Comparison of ENCODE assay signal across 10 cellular contexts in the genomic region with DNA sequence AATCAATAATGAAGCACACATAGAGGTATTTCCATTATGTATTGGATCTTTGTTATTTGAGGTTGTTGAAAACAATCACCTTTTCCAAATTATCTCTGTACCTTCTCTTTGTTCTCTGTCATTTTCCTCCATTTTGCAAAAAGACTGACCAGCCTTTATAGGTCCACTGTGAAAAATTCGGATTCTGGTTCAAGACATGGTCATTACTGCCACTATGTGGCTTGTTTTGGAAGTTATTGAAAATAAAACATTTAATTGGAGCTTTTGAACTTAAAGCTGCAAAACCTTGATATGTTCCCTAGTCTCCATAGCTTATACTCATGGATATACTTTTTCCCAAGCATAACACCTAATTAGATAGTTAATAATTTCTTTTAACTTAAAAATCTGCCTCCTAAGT.
A peak's percentile ranks its signal among the peaks of the same experiment; 100 is the strongest.
DNase-seq lines count a peak whose midpoint lies in the region; ATAC-seq, FAIRE-seq and TF ChIP-seq lines count a peak whose summit lies in the region.
"Had no signal": no experiment of that assay in that cellular context is flagged by ENCODE, and none has a peak within 500 bp of the region (broad histone marks: within the 10 kb centered on the region; RNA-seq: fewer than 3 reads in every experiment).

No MANE protein-coding gene starts in this region.

- H3K27me3 ChIP-seq in GM12878 (replicated peaks in 1 of 2; ENCODE audit: control insufficient read depth in 2 of 2, insufficient read depth in 2 of 2, low read length in 1 of 2) (no peaks in the 10 kb centered on the region), lower lobe of right lung (ENCODE audit: low read depth) (no peaks in the 10 kb centered on the region)
- H3K27me3 ChIP-seq: neutrophil had no signal

- H3K4me1 ChIP-seq in GM12878 (ENCODE audit: control insufficient read depth, insufficient read depth, low read length) (no peaks in the 10 kb centered on the region), lower lobe of right lung (no peaks in the 10 kb centered on the region)

- H3K27ac ChIP-seq in GM12878 (ENCODE audit: control insufficient read depth, insufficient read depth) (no peak overlapping the region), lower lobe of right lung (no peak overlapping the region)
- H3K27ac ChIP-seq: neutrophil had no signal

- intact Hi-C loops in GM12878 (cut with micrococcal nuclease; ENCODE audit: unreplicated experiment) = loop anchor here (1.0 kb wide), 3 partner anchors 54 to 173 kb away; no protein-coding TSS in a partner anchor
- intact Hi-C loops in lower lobe of right lung (cut with DNase I) = no loop called here

- DNase-seq in D721Med (ENCODE audit: insufficient read length, low spot score) (no peak), GM12878 (ENCODE audit: low read depth, low spot score) (no peak), lower lobe of right lung (no peak), T-cell (no peak), C1 segment of cervical spinal cord (lab: John Stamatoyannopoulos, UW) (no peak)
- DNase-seq: NCI-H774 had no signal

- CTCF ChIA-PET in GM12878 (lab: Yijun Ruan, JAX) = interaction anchor here (0.6 to 6.1 kb wide), 36 partner anchors 8 to 951 kb away, joined by 3 to 119 read pairs (median 4); no protein-coding TSS in a partner anchor
- CTCF ChIA-PET in T-cell (lab: Charles Lee) = no interaction called here

- TF ChIP-seq CTCF in D721Med (IDR thresholded peaks at IDR 0.05; ENCODE audit: insufficient read depth, missing control alignments) = peak; percentile 19
- peak in 2 of 3 experiments; percentile 18 to 55; a peak in 3 of 6 replicates for TF ChIP-seq CTCF in GM12878 (IDR thresholded peaks at IDR 0.05 in 2 of 3, conservative IDR thresholded peaks at IDR 0.05 in 1 of 3; ENCODE audit: control insufficient read depth in 2 of 3, extremely low read depth in 1 of 3, insufficient read depth in 1 of 3, low read depth in 3 of 3, low read length in 3 of 3)
- peak; percentile 28 for TF ChIP-seq CTCF in lower lobe of right lung (IDR thresholded peaks at IDR 0.05)

- RAD21 ChIA-PET in GM12878 (lab: Charles Lee; ENCODE audit: unreplicated experiment) = interaction anchor here (0.6 to 3.7 kb wide), 17 partner anchors 11 to 178 kb away, joined by 3 to 68 read pairs (median 5); no protein-coding TSS in a partner anchor

- ATAC-seq in GM12878 (peak; percentile 66), lower lobe of right lung (no peak), T-cell (replicated peaks in 1 of 4) (no peak), GM21576 (IDR thresholded peaks at IDR 0.05; ENCODE audit: unreplicated experiment) (no peak), GM18858 (IDR thresholded peaks at IDR 0.05; ENCODE audit: unreplicated experiment) (no peak)

- H3K79me2 ChIP-seq in GM12878 (ENCODE audit: control insufficient read depth, insufficient read depth, low read length) = no peaks in the 10 kb centered on the region

- SMC1A ChIA-PET in GM12878 (lab: Charles Lee; ENCODE audit: uncharacterized antibody, unreplicated experiment) = interaction anchor here (0.6 to 6.2 kb wide), 23 partner anchors 10 to 902 kb away, joined by 3 to 126 read pairs (median 6); no protein-coding TSS in a partner anchor

- H3K36me3 ChIP-seq in GM12878 (ENCODE audit: control insufficient read depth in 2 of 2, insufficient read depth in 2 of 2, low read length in 1 of 2) = no peaks in the 10 kb centered on the region
- no peaks in the 10 kb centered on the region for H3K36me3 ChIP-seq in lower lobe of right lung
- H3K36me3 ChIP-seq: neutrophil had no signal

- H3K4me2 ChIP-seq in GM12878 (ENCODE audit: control insufficient read depth, insufficient read depth) = no peak overlapping the region

- POLR2A ChIA-PET in GM12878 (lab: Charles Lee) (no interaction called here), T-cell (lab: Charles Lee) (no interaction called here)

- H3K4me3 ChIP-seq in GM12878 = no peak overlapping the region
- H3K4me3 ChIP-seq in lower lobe of right lung = no peak overlapping the region

- H3K9ac ChIP-seq in GM12878 (ENCODE audit: control insufficient read depth, insufficient read depth, low read length) = no peak overlapping the region

- no peaks in the 10 kb centered on the region for H4K20me1 ChIP-seq in GM12878 (ENCODE audit: control insufficient read depth, insufficient read depth)

- TF ChIP-seq EP300 in Ishikawa (IDR thresholded peaks at IDR 0.05; ENCODE audit: borderline replicate concordance) (no peak), GM12878 (IDR thresholded peaks at IDR 0.05; ENCODE audit: borderline replicate concordance in 1 of 2, control insufficient read depth in 1 of 2, low read depth in 2 of 2, low read length in 2 of 2) (no peak)

- WGBS in GM12878 (ENCODE audit: insufficient coverage, insufficient replicate concordance, low lambda C conversion rate, missing lambda C conversion rate) = 0% methylated on average over 1 of the region's 1 CpG

- H3K9me3 Mint-ChIP-seq in T-cell = peaks cover 0 to 7% (median 0%) of the 10 kb centered on the region in 3 donors

- H3K27me3 Mint-ChIP-seq in T-cell = no peaks in the 10 kb centered on the region

- TF ChIP-seq POLR2A in GM12878 (IDR thresholded peaks at IDR 0.05; ENCODE audit: low read depth, low read length) = no peak

- no TSS peak for BruUV-seq in GM12878 (replicated peaks; lab: Mats Ljungman, UMichigan)

- H3K9me3 ChIP-seq in GM12878 (replicated peaks; ENCODE audit: control insufficient read depth, insufficient read depth, low read length) (no peaks in the 10 kb centered on the region), lower lobe of right lung (no peaks in the 10 kb centered on the region)
- H3K9me3 ChIP-seq: neutrophil had no signal

- H3K4me1 Mint-ChIP-seq in T-cell = no peaks in the 10 kb centered on the region

- H3K27ac Mint-ChIP-seq in T-cell = no peak overlapping the region

- no peak overlapping the region for H3K4me3 Mint-ChIP-seq in T-cell

- no peaks in the 10 kb centered on the region for H3K36me3 Mint-ChIP-seq in T-cell

- no peak for FAIRE-seq in D721Med (lab: Jason Lieb, UNC)
- no peak for FAIRE-seq in GM12878 (lab: Jason Lieb, UNC)

- 0 out of 2 replicates have a peak, but pooled peaks have one; percentile 3 for TF ChIP-seq RAD21 in Ishikawa (IDR thresholded peaks at IDR 0.05; ENCODE audit: low read depth)
- peak; percentile 90 for TF ChIP-seq RAD21 in GM12878 (IDR thresholded peaks at IDR 0.05; ENCODE audit: insufficient read depth, low read depth, low read length)

- H2AFZ ChIP-seq in GM12878 (ENCODE audit: control insufficient read depth, low read depth, low read length) = no peak overlapping the region

- in situ Hi-C loops in GM12878 (cut with MboI) = no loop called here

TF ChIP-seq in Ishikawa, 13 proteins besides CTCF, POLR2A, EP300 and RAD21 (continues in another document):
- TF ChIP-seq TCF12 (IDR thresholded peaks at IDR 0.05; ENCODE audit: low read depth) (no peak), MAX (IDR thresholded peaks at IDR 0.05) (no peak), EGR1 (IDR thresholded peaks at IDR 0.05) (no peak), USF1 (IDR thresholded peaks at IDR 0.05) (no peak), CEBPB (IDR thresholded peaks at IDR 0.05) (no peak), YY1 (IDR thresholded peaks at IDR 0.05; ENCODE audit: low read depth) (no peak), TAF1 (IDR thresholded peaks at IDR 0.05; ENCODE audit: low read depth) (no peak), FOXM1 (IDR thresholded peaks at IDR 0.05; ENCODE audit: borderline replicate concordance, low read depth) (no peak)

TF ChIP-seq in GM12878, 131 proteins besides CTCF, POLR2A, EP300 and RAD21:
- TF ChIP-seq YY1 (IDR thresholded peaks at IDR 0.05; ENCODE audit: low read depth, low read length) = 0 out of 2 replicates have a peak, but pooled peaks have one; percentile 21
- TF ChIP-seq SMC3 (IDR thresholded peaks at IDR 0.05; ENCODE audit: borderline replicate concordance, low read length) = peak; percentile 71; the same call in 1 of the 2 replicates
- TF ChIP-seq WRNIP1 (IDR thresholded peaks at IDR 0.05; ENCODE audit: borderline replicate concordance, low read depth, low read length) = no peak
- TF ChIP-seq ZSCAN29 (IDR thresholded peaks at IDR 0.05) = peak; percentile 86
